Comparison of ENCODE assay signal across 15 cellular contexts in the genomic region with DNA sequence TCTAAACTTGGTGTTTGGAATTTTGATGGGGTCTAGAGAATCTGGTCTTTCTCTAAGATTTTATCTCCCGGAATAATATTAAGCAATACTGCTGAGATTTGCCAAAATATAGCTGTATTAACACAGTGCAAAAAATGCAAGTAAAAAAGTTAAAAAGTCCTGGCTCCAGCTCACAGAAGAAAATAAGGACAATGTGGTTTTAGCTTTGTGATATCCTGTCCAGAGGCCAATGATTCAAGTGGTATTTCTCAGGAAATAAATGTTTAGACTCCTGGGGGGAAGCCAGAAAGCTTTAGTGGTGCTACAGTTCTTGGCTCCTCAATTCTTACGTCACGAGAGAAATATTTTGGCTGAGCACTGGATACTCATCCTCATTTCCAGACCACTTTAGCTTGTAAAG. TPM values are rescaled to one million over a fixed set of nuclear protein-coding genes. Genes with fewer than 3 reads are reported as not detected.
DNase-seq lines count a peak whose midpoint lies in the region; FAIRE-seq and TF ChIP-seq lines count a peak whose summit lies in the region.
"Had no signal": no experiment of that assay in that cellular context is flagged by ENCODE, and none has a peak within 500 bp of the region (broad histone marks: within the 10 kb centered on the region; RNA-seq: fewer than 3 reads in every experiment).

No MANE protein-coding gene starts in this region.

- no peak for FAIRE-seq in bronchial epithelial cell (lab: Jason Lieb, UNC)

- H3K4me3 ChIP-seq in bronchial epithelial cell (ENCODE audit: low read depth, low read length), result no peak overlapping the region
- H3K4me3 ChIP-seq in hepatocyte, result no peak overlapping the region
- H3K4me3 ChIP-seq in transverse colon, result no peak overlapping the region
- no peak overlapping the region for H3K4me3 ChIP-seq in OCI-LY7 (ENCODE audit: low read depth, low read length, poor library complexity, severe bottlenecking)
- H3K4me3 ChIP-seq: adrenal gland had no signal

- DNase-seq in HS-5 (ENCODE audit: low read depth) (peak; percentile 65), bronchial epithelial cell (ENCODE audit: low read depth) (peak; percentile 22), hepatocyte (ENCODE audit: low spot score) (peak; percentile 61), transverse colon (no peak), NCI-H2029 treated with DMSO at 0.1 percent for 48 hours (lab: John Stamatoyannopoulos, UW) (no peak), OCI-LY7 (ENCODE audit: low spot score) (no peak), foreskin melanocyte (no peak)
- DNase-seq in activated naive CD4-positive, alpha-beta T cell treated with anti-CD3 and anti-CD28 coated beads, Interleukin-2, amount 50 U/mL, for 16 hours, result no peak
- DNase-seq: DMS79, NCI-H1436, NCI-H774 had no signal

- CTCF ChIA-PET in OCI-LY7 (lab: Charles Lee; ENCODE audit: unreplicated experiment), result no interaction called here

- in situ Hi-C loops in transverse colon (cut with MboI; ENCODE audit: low pct_ligation_motif_present in 1 of 4, low pct_unique_long_range_greater_than_20kb in 1 of 4, low sequenced_read_pairs in 3 of 4), result no loop called here

- H3K9me3 ChIP-seq in hepatocyte (ENCODE audit: low read depth) (no peaks in the 10 kb centered on the region), transverse colon (no peaks in the 10 kb centered on the region), OCI-LY7 (ENCODE audit: low read length) (no peaks in the 10 kb centered on the region)
- H3K9me3 ChIP-seq: adrenal gland had no signal

- 43% methylated on average over 3 of the region's 3 CpGs for WGBS in hepatocyte (ENCODE audit: low lambda C conversion rate, missing lambda C conversion rate)
- 72% methylated on average over 3 of the region's 3 CpGs; no CpG with 5 or more reads in 1 of the 2 donors for WGBS in transverse colon (ENCODE audit: low coverage in 1 of 2), 2 donors

- TF ChIP-seq POLR2A in transverse colon (IDR thresholded peaks at IDR 0.05), result no peak

- H3K4me1 ChIP-seq in hepatocyte (ENCODE audit: insufficient read depth) (no peaks in the 10 kb centered on the region), transverse colon (no peaks in the 10 kb centered on the region), OCI-LY7 (ENCODE audit: insufficient read depth, low read length, poor library complexity, severe bottlenecking) (no peaks in the 10 kb centered on the region)
- H3K4me1 ChIP-seq: adrenal gland had no signal

- no peak overlapping the region for H3K4me2 ChIP-seq in hepatocyte
- H3K4me2 ChIP-seq in OCI-LY7 (ENCODE audit: low read length), result no peak overlapping the region

- POLR2A ChIA-PET in OCI-LY7 (lab: Charles Lee), result no interaction called here

- intact Hi-C loops in transverse colon (cut with DNase I; ENCODE audit: low total_unique reads), result no loop called here
- intact Hi-C loops in OCI-LY7 (cut with micrococcal nuclease; ENCODE audit: unreplicated experiment), result no loop called here

- no TSS peak for BruUV-seq in OCI-LY7 (replicated peaks; lab: Mats Ljungman, UMichigan)

- TF ChIP-seq EP300 in transverse colon (IDR thresholded peaks at IDR 0.05; ENCODE audit: low read depth), result no peak

- H2AFZ ChIP-seq in hepatocyte, result no peak overlapping the region
- H2AFZ ChIP-seq in OCI-LY7 (ENCODE audit: low read length), result no peak overlapping the region

- H4K20me1 ChIP-seq in hepatocyte (ENCODE audit: insufficient read depth, poor library complexity, severe bottlenecking) (no peaks in the 10 kb centered on the region), OCI-LY7 (ENCODE audit: insufficient read depth, low read length) (no peaks in the 10 kb centered on the region)

- no peaks in the 10 kb centered on the region for H3K9me2 ChIP-seq in hepatocyte (replicated peaks; ENCODE audit: insufficient read depth)
- H3K9me2 ChIP-seq in OCI-LY7 (ENCODE audit: insufficient read depth, low read length), result no peaks in the 10 kb centered on the region

- H3K27me3 ChIP-seq in bronchial epithelial cell (ENCODE audit: control insufficient read depth, insufficient read depth, low read length) (no peaks in the 10 kb centered on the region), hepatocyte (no peaks in the 10 kb centered on the region), transverse colon (no peaks in the 10 kb centered on the region)

- no peak for TF ChIP-seq CTCF in bronchial epithelial cell (IDR thresholded peaks at IDR 0.05; ENCODE audit: insufficient read depth, low read length, severe bottlenecking)
- TF ChIP-seq CTCF in hepatocyte (IDR thresholded peaks at IDR 0.05; ENCODE audit: poor library complexity), result no peak
- no peak for TF ChIP-seq CTCF in transverse colon (IDR thresholded peaks at IDR 0.05)
- TF ChIP-seq CTCF in OCI-LY7 (conservative IDR thresholded peaks at IDR 0.05; ENCODE audit: low read length), result no peak

- no peaks in the 10 kb centered on the region for H3K36me3 ChIP-seq in bronchial epithelial cell (ENCODE audit: control insufficient read depth, insufficient read depth, low read length)
- no peaks in the 10 kb centered on the region for H3K36me3 ChIP-seq in hepatocyte (replicated peaks; ENCODE audit: insufficient read depth, low read depth)
- no peaks in the 10 kb centered on the region for H3K36me3 ChIP-seq in transverse colon
- H3K36me3 ChIP-seq in OCI-LY7 (ENCODE audit: insufficient read depth, low read length), result no peaks in the 10 kb centered on the region
- H3K36me3 ChIP-seq: adrenal gland had no signal

- H3K27ac ChIP-seq in hepatocyte (peak overlapping the region; percentile 22), transverse colon (peak overlapping the region in 3 of 4 donors; percentile 2 to 34 (median 27)), OCI-LY7 (ENCODE audit: low read depth, low read length, poor library complexity, severe bottlenecking) (no peak overlapping the region)
- H3K27ac ChIP-seq: adrenal gland had no signal

- H3K79me2 ChIP-seq in hepatocyte, result no peaks in the 10 kb centered on the region
- no peaks in the 10 kb centered on the region for H3K79me2 ChIP-seq in OCI-LY7 (ENCODE audit: insufficient read depth, low read depth, low read length)

RNA-seq across cellular contexts. Expression of a gene that starts 40.9 kb away (rescaled TPM):
- total RNA-seq in bronchial epithelial cell, result 15.4 and 17.1 TPM in 2 replicates
- 0.17 TPM in 1 of 2 replicates, not detected in the other for total RNA-seq in hepatocyte
- polyA plus RNA-seq in hepatocyte, result not detected in 2 replicates
- not detected for total RNA-seq in transverse colon
- total RNA-seq in OCI-LY7 (2014; rRNA removed; shearing (Covaris generic)), result not detected in 2 replicates
- not detected in 2 replicates for total RNA-seq in OCI-LY7 (2022)
- total RNA-seq: HT-29; progenitor cell of endocrine pancreas; T-helper 1 cell treated with Interleukin-12 subunit alpha and Interleukin-12 subunit beta and Interleukin-4 antibody, amounts not matched to agents 30 ng/mL and 1 ng/mL, for 36 hours had no signal

Comparison
In these comparisons a context has a peak if more than half of its experiments do, and no peak if none do; other contexts are left out.
1. DNase-seq: peak in HS-5 (single experiment), bronchial epithelial cell (single experiment) and hepatocyte (single experiment); none in transverse colon (single experiment), NCI-H2029 treated with DMSO at 0.1 percent for 48 hours (single experiment), OCI-LY7 (single experiment), foreskin melanocyte (single experiment) and activated naive CD4-positive, alpha-beta T cell treated with anti-CD3 and anti-CD28 coated beads, Interleukin-2, amount 50 U/mL, for 16 hours (single experiment).
2. RNA of a gene that starts 40.9 kb away (total RNA-seq): 15.4 to 17.1 TPM in bronchial epithelial cell; 0.17 TPM in hepatocyte, not detected in transverse colon and not detected in OCI-LY7; every median in the first group is over 10 times any median in the second.